ENCODE assay signal across 28 cellular contexts in the genomic region with DNA sequence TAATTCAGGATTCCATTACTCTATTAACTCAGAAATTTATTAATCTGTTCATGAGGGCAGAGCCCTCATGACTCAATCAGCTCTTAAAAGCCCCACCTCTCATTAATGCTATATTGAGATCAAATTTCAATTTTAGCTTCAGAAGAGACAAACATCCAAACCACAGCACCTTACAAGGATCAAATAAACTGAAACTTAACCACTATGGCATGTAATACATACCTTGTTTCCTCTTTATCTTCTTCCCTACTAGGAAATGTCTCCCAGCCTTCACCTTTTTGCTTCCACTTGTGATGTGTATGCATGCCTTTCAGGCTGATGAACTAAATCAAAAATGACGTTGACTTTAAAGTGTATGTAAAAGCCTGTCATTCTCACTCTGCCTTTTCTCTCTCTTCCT.
"Had no signal": no experiment of that assay in that cellular context is flagged by ENCODE, and none has a peak within 500 bp of the region (broad histone marks: within the 10 kb centered on the region; RNA-seq: fewer than 3 reads in every experiment).

No MANE protein-coding gene starts in this region.

- H3K9me3 Mint-ChIP-seq: nephron; neural progenitor cell; stimulated activated naive B cell treated with anti-CD40 and anti-IgM and Interleukin-4, amounts not matched to agents 10 μg/mL and 1 μg/mL and 100 μg/mL, for 72 hours had no signal

- ATAC-seq: natural killer cell; psoas muscle; right cardiac atrium; right lobe of liver; stimulated activated effector memory CD8-positive, alpha-beta T cell treated with anti-CD3 and anti-CD28 coated beads, Interleukin-12 subunit alpha, Interleukin-12 subunit beta, amount 100 ng/mL, for 72 hours; stimulated activated naive B cell treated with anti-CD40 and anti-IgM and Interleukin-4, amounts not matched to agents 10 μg/mL and 1 μg/mL and 100 μg/mL, for 72 hours had no signal

- H3K4me3 Mint-ChIP-seq: natural killer cell; nephron; neural progenitor cell; stimulated activated effector memory CD8-positive, alpha-beta T cell treated with anti-CD3 and anti-CD28 coated beads, Interleukin-12 subunit alpha, Interleukin-12 subunit beta, amount 100 ng/mL, for 72 hours; stimulated activated naive B cell treated with anti-CD40 and anti-IgM and Interleukin-4, amounts not matched to agents 10 μg/mL and 1 μg/mL and 100 μg/mL, for 72 hours; stimulated activated naive CD8-positive, alpha-beta T cell treated with anti-CD3 and anti-CD28 coated beads, Interleukin-15, Interleukin-2, amounts not matched to agents 100 ng/mL and 50 ng/mL, for 24 hours had no signal

- H3K9me3 ChIP-seq: ovary, psoas muscle, right lobe of liver, sigmoid colon, stomach, thoracic aorta, thyroid gland, tibial nerve, upper lobe of left lung, vagina had no signal

- H3K27me3 ChIP-seq: neural progenitor cell, ovary, right lobe of liver, sigmoid colon, stomach, thyroid gland, tibial nerve, upper lobe of left lung, vagina had no signal

- DNase-seq: natural killer cell; occipital lobe; ovary; posterior cingulate gyrus; psoas muscle; right cardiac atrium; right lobe of liver; sigmoid colon; small intestine; stimulated activated CD4-positive, alpha-beta T cell treated with anti-CD3 and anti-CD28 coated beads, Interleukin-15, amount 100 ng/mL, for 24 hours; stimulated activated CD4-positive, alpha-beta T cell treated with anti-CD3 and anti-CD28 coated beads, Interleukin-2, amount 100 ng/mL, for 24 hours; stimulated activated CD4-positive, alpha-beta T cell treated with anti-CD3 and anti-CD28 coated beads, Interleukin-2, amount 100 ng/mL, for 48 hours; stimulated activated CD4-positive, alpha-beta T cell treated with anti-CD3 and anti-CD28 coated beads, Interleukin-4, amount 100 ng/mL, for 24 hours; stimulated activated naive B cell treated with anti-CD40 and anti-IgM and Interleukin-4, amounts not matched to agents 10 μg/mL and 1 μg/mL and 100 μg/mL, for 72 hours; stimulated activated naive CD4-positive, alpha-beta T cell treated with Interleukin-2 at 50 U/mL for 16 hours; stomach; thyroid gland; trophoblast cell; upper lobe of left lung had no signal

- H3K36me3 Mint-ChIP-seq: neural progenitor cell; stimulated activated effector memory CD8-positive, alpha-beta T cell treated with anti-CD3 and anti-CD28 coated beads, Interleukin-12 subunit alpha, Interleukin-12 subunit beta, amount 100 ng/mL, for 72 hours; stimulated activated naive B cell treated with anti-CD40 and anti-IgM and Interleukin-4, amounts not matched to agents 10 μg/mL and 1 μg/mL and 100 μg/mL, for 72 hours had no signal

- H3K9ac ChIP-seq: neural progenitor cell, parathyroid adenoma had no signal

- H3K27ac Mint-ChIP-seq: natural killer cell; nephron; neural progenitor cell; progenitor cell of endocrine pancreas; stimulated activated effector memory CD8-positive, alpha-beta T cell treated with anti-CD3 and anti-CD28 coated beads, Interleukin-12 subunit alpha, Interleukin-12 subunit beta, amount 100 ng/mL, for 72 hours; stimulated activated naive B cell treated with anti-CD40 and anti-IgM and Interleukin-4, amounts not matched to agents 10 μg/mL and 1 μg/mL and 100 μg/mL, for 72 hours; stimulated activated naive CD8-positive, alpha-beta T cell treated with anti-CD3 and anti-CD28 coated beads, Interleukin-15, Interleukin-2, amounts not matched to agents 100 ng/mL and 50 ng/mL, for 24 hours had no signal

- H3K36me3 ChIP-seq: neural progenitor cell, ovary, right lobe of liver, sigmoid colon, stomach, thoracic aorta, thyroid gland, tibial nerve, upper lobe of left lung, vagina had no signal

- H3K4me3 ChIP-seq: neural progenitor cell, ovary, psoas muscle, right lobe of liver, sigmoid colon, stomach, thoracic aorta, thyroid gland, tibial nerve, upper lobe of left lung, vagina had no signal

- H3K27me3 Mint-ChIP-seq: progenitor cell of endocrine pancreas; stimulated activated naive B cell treated with anti-CD40 and anti-IgM and Interleukin-4, amounts not matched to agents 10 μg/mL and 1 μg/mL and 100 μg/mL, for 72 hours; stimulated activated naive CD8-positive, alpha-beta T cell treated with anti-CD3 and anti-CD28 coated beads, Interleukin-15, Interleukin-2, amounts not matched to agents 100 ng/mL and 50 ng/mL, for 24 hours had no signal

- H3K27ac ChIP-seq: neural progenitor cell, ovary, parathyroid adenoma, psoas muscle, right lobe of liver, sigmoid colon, stomach, thoracic aorta, thyroid gland, tibial nerve, upper lobe of left lung, vagina had no signal

- H3K4me2 ChIP-seq: neural progenitor cell had no signal

- H3K4me1 Mint-ChIP-seq: natural killer cell; nephron; neural progenitor cell; stimulated activated effector memory CD8-positive, alpha-beta T cell treated with anti-CD3 and anti-CD28 coated beads, Interleukin-12 subunit alpha, Interleukin-12 subunit beta, amount 100 ng/mL, for 72 hours; stimulated activated naive B cell treated with anti-CD40 and anti-IgM and Interleukin-4, amounts not matched to agents 10 μg/mL and 1 μg/mL and 100 μg/mL, for 72 hours had no signal

- H3K4me1 ChIP-seq: neural progenitor cell, parathyroid adenoma, psoas muscle, right lobe of liver, sigmoid colon, stomach, thyroid gland, tibial nerve, upper lobe of left lung, vagina had no signal

- H3K79me2 ChIP-seq: parathyroid adenoma had no signal

- H2AFZ ChIP-seq: neural progenitor cell, parathyroid adenoma had no signal
